In genomic region chr19:11401808-11402543, GRCh38 we compare ENCODE assay signal across 1 cellular context.
TF ChIP-seq lines count a peak whose summit lies in the region.

No MANE protein-coding gene starts in this region.

TF ChIP-seq in K562, 482 proteins besides CTCF, POLR2A, EP300 and RAD21 (continued from another document):
- TF ChIP-seq HOMEZ (CRISPR knock-in tag; IDR thresholded peaks at IDR 0.05) (no peak), NELFE (IDR thresholded peaks at IDR 0.05; ENCODE audit: insufficient read depth, insufficient read length) (no peak)
